In genomic region chr2:219998714-219999227, GRCh38 we compare ENCODE assay signal across 14 cellular contexts.
DNase-seq lines count a peak whose midpoint lies in the region; ATAC-seq and TF ChIP-seq lines count a peak whose summit lies in the region.
"Had no signal": no experiment of that assay in that cellular context is flagged by ENCODE, and none has a peak within 500 bp of the region (broad histone marks: within the 10 kb centered on the region; RNA-seq: fewer than 3 reads in every experiment).

No MANE protein-coding gene starts in this region.

- CTCF ChIA-PET in A673 (lab: Charles Lee), result no interaction called here

- intact Hi-C loops in A673 (cut with micrococcal nuclease; ENCODE audit: unreplicated experiment) (loop anchor here (1.0 to 10.0 kb wide), 3 partner anchors 262 to 1966 kb away; partner anchors contain the start of gene EPHA4), Right ventricle myocardium superior (cut with DNase I) (no loop called here)

- H3K4me2 ChIP-seq in OCI-LY1 (ENCODE audit: low read length), result no peak overlapping the region

- no peak overlapping the region for H3K4me3 ChIP-seq in A673 (ENCODE audit: low read depth, low read length, poor library complexity, severe bottlenecking)
- no peak overlapping the region for H3K4me3 ChIP-seq in OCI-LY1 (ENCODE audit: low read depth, low read length, poor library complexity, severe bottlenecking)
- H3K4me3 ChIP-seq in fibroblast of pulmonary artery (replicated peaks; ENCODE audit: low read depth, low read length), result no peak overlapping the region
- H3K4me3 ChIP-seq: ascending aorta, SJSA1, uterus had no signal

- H3K9me3 ChIP-seq in A673 (ENCODE audit: low read depth, low read length, poor library complexity, severe bottlenecking) (no peaks in the 10 kb centered on the region), OCI-LY1 (ENCODE audit: low read length) (no peaks in the 10 kb centered on the region)
- H3K9me3 ChIP-seq: ascending aorta, SJSA1, uterus had no signal

- H3K27me3 ChIP-seq in A673 (replicated peaks; ENCODE audit: insufficient read depth, low read depth, low read length, poor library complexity) (no peaks in the 10 kb centered on the region), OCI-LY1 (ENCODE audit: insufficient read depth, low read length) (no peaks in the 10 kb centered on the region)
- H3K27me3 ChIP-seq: ascending aorta, SJSA1, uterus had no signal

- H3K27ac ChIP-seq in A673 (ENCODE audit: low read depth, low read length, poor library complexity, severe bottlenecking), result peak overlapping the region; percentile 32
- H3K27ac ChIP-seq in OCI-LY1 (ENCODE audit: low read depth, low read length, poor library complexity, severe bottlenecking), result no peak overlapping the region
- H3K27ac ChIP-seq: ascending aorta, SJSA1, uterus had no signal

- H3K4me1 ChIP-seq in A673 (ENCODE audit: insufficient read depth, low read length, poor library complexity, severe bottlenecking) (peaks cover 32% of the 10 kb centered on the region), OCI-LY1 (ENCODE audit: insufficient read depth, low read length, severe bottlenecking) (no peaks in the 10 kb centered on the region)
- H3K4me1 ChIP-seq: uterus had no signal

- H2AFZ ChIP-seq in OCI-LY1 (ENCODE audit: low read length), result no peak overlapping the region

- POLR2A ChIA-PET in A673 (lab: Charles Lee; ENCODE audit: low non-redundant PET), result no interaction called here

- no peaks in the 10 kb centered on the region for H3K79me2 ChIP-seq in OCI-LY1 (ENCODE audit: insufficient read depth, low read length)

- no TSS peak for BruUV-seq in A673 (replicated peaks; lab: Mats Ljungman, UMichigan)

- H4K20me1 ChIP-seq in OCI-LY1 (ENCODE audit: insufficient read depth, low read length), result no peaks in the 10 kb centered on the region

- peak; percentile 44 for ATAC-seq in GM19351 (IDR thresholded peaks at IDR 0.05; ENCODE audit: unreplicated experiment)
- no peak for ATAC-seq in Right ventricle myocardium superior (ENCODE audit: poor library complexity)

- H3F3A ChIP-seq in OCI-LY1 (ENCODE audit: insufficient read depth, low read length), result no peaks in the 10 kb centered on the region

- no peak overlapping the region for H3K9ac ChIP-seq in OCI-LY1 (ENCODE audit: low read length)

- H3K36me3 ChIP-seq in A673 (ENCODE audit: insufficient read depth, low read length, poor library complexity, severe bottlenecking) (no peaks in the 10 kb centered on the region), OCI-LY1 (ENCODE audit: insufficient read depth, low read length) (no peaks in the 10 kb centered on the region)
- H3K36me3 ChIP-seq: ascending aorta, SJSA1, uterus had no signal

- no peaks in the 10 kb centered on the region for H3K9me2 ChIP-seq in OCI-LY1 (ENCODE audit: low read depth, low read length)

- 0 out of 2 replicates have a peak, but pooled peaks have one; percentile 26 for TF ChIP-seq CTCF in A673 (conservative IDR thresholded peaks at IDR 0.05; ENCODE audit: low read depth, low read length)
- TF ChIP-seq CTCF in OCI-LY1 (IDR thresholded peaks at IDR 0.05; ENCODE audit: low read length), result peak; percentile 48
- TF ChIP-seq CTCF in fibroblast of pulmonary artery (IDR thresholded peaks at IDR 0.05; ENCODE audit: low read length, missing control alignments), result peak; percentile 6

- DNase-seq in A673 (ENCODE audit: low spot score) (no peak), fibroblast of pulmonary artery (ENCODE audit: low read depth) (no peak), Right ventricle myocardium superior (no peak), activated gamma-delta T cell treated with Interleukin-2 at 50 U/mL for 16 hours (no peak), NCI-H510A treated with DMSO at 0.1 percent for 48 hours (lab: John Stamatoyannopoulos, UW) (no peak), GM03348 (ENCODE audit: low spot score) (no peak)
- DNase-seq: activated CD4-positive, alpha-beta T cell treated with anti-CD3 and anti-CD28 coated beads, Interleukin-2, amount 10 ng/mL, durations not matched to agents 7 days and 5 days; activated naive CD4-positive, alpha-beta T cell treated with Interleukin-2 at 50 U/mL for 16 hours; NCI-H1092; uterus had no signal
